1 cellular context compared by ENCODE assay signal in genomic region chr6:31547727-31548422, GRCh38.
A peak's percentile ranks its signal among the peaks of the same experiment; 100 is the strongest.
TF ChIP-seq lines count a peak whose summit lies in the region.

No MANE protein-coding gene starts in this region.

TF ChIP-seq in GM12878, 131 proteins besides CTCF, POLR2A, EP300 and RAD21 (continued from another document):
- peak; percentile 98 for TF ChIP-seq MLLT1 (IDR thresholded peaks at IDR 0.05)
- TF ChIP-seq ZZZ3 (IDR thresholded peaks at IDR 0.05; ENCODE audit: control insufficient read depth, insufficient read length, low read depth) = no peak
- TF ChIP-seq MEF2A (IDR thresholded peaks at IDR 0.05; ENCODE audit: insufficient read depth, low read depth, low read length) = no peak
- TF ChIP-seq SMC3 (IDR thresholded peaks at IDR 0.05; ENCODE audit: borderline replicate concordance, low read length) = 0 out of 2 replicates have a peak, but pooled peaks have one; percentile 1
